ENCODE assay signal across 12 cellular contexts in genomic region chr2:101768480-101769077, GRCh38.
DNase-seq lines count a peak whose midpoint lies in the region; ATAC-seq, FAIRE-seq and TF ChIP-seq lines count a peak whose summit lies in the region.
"Had no signal": no experiment of that assay in that cellular context is flagged by ENCODE, and none has a peak within 500 bp of the region (broad histone marks: within the 10 kb centered on the region; RNA-seq: fewer than 3 reads in every experiment).

No MANE protein-coding gene starts in this region.

- TF ChIP-seq EP300 in A549 (IDR thresholded peaks at IDR 0.05), result no peak

- peaks cover 89% of the 10 kb centered on the region for H3F3A ChIP-seq in GM23248 (ENCODE audit: insufficient read depth)

- no peak for TF ChIP-seq CTCF in A549 (IDR thresholded peaks at IDR 0.05)

- no peak for FAIRE-seq in A549 (lab: Jason Lieb, UNC)

- peak overlapping the region; percentile 39 for H3K27ac Mint-ChIP-seq in activated naive CD8-positive, alpha-beta T cell treated with anti-CD3 and anti-CD28 coated beads for 36 hours
- H3K27ac Mint-ChIP-seq in naive B cell, result peak overlapping the region; percentile 49 to 85 (median 79)

- WGBS in A549 (ENCODE audit: missing lambda C conversion rate), result 48% methylated on average over 3 of the region's 3 CpGs
- WGBS in GM23248 (ENCODE audit: low coverage in 1 of 2, low lambda C conversion rate in 2 of 2, missing lambda C conversion rate in 2 of 2), 2 experiments, result 33 to 47% methylated on average over 3 of the region's 3 CpGs
- WGBS in right cardiac atrium, result 24% methylated on average over 3 of the region's 3 CpGs

- peaks cover 34% of the 10 kb centered on the region for H4K20me1 ChIP-seq in GM23248 (ENCODE audit: insufficient read depth)

- H3K4me2 ChIP-seq in A549 (peak overlapping the region; percentile 4; the same call in 1 of the 3 replicates), GM23248 (ENCODE audit: unreplicated experiment) (no peak overlapping the region)

- TF ChIP-seq POLR2A in A549 (IDR thresholded peaks at IDR 0.05; ENCODE audit: low read length), result no peak

- no peak overlapping the region for H3K9ac ChIP-seq in GM23248

- no peak overlapping the region for H3K4me3 Mint-ChIP-seq in activated naive CD8-positive, alpha-beta T cell treated with anti-CD3 and anti-CD28 coated beads for 36 hours
- H3K4me3 Mint-ChIP-seq in naive B cell, result peak overlapping the region in 7 of 8 donors; percentile 5 to 76 (median 52)

- no peak for ATAC-seq in A549
- peak; percentile 39 to 41 for ATAC-seq in naive B cell (ENCODE audit: low read depth in 2 of 2)
- ATAC-seq in HG03520 (IDR thresholded peaks at IDR 0.05; ENCODE audit: unreplicated experiment), result no peak
- no peak for ATAC-seq in HG03175 (IDR thresholded peaks at IDR 0.05; ENCODE audit: unreplicated experiment)
- ATAC-seq in right cardiac atrium, result no peak

- POLR2A ChIA-PET in A549 (lab: Yijun Ruan, JAX), result no interaction called here

- TF ChIP-seq RAD21 in A549 (conservative IDR thresholded peaks at IDR 0.05 in 1 of 2, IDR thresholded peaks at IDR 0.05 in 1 of 2), result no peak

- no peaks in the 10 kb centered on the region for H3K9me3 Mint-ChIP-seq in activated naive CD8-positive, alpha-beta T cell treated with anti-CD3 and anti-CD28 coated beads for 36 hours
- H3K9me3 Mint-ChIP-seq in naive B cell, result no peaks in the 10 kb centered on the region
- H3K9me3 Mint-ChIP-seq: CD14-positive monocyte had no signal

- CTCF ChIA-PET in A549 (lab: Yijun Ruan, JAX), result interaction anchor here (1.0 to 4.1 kb wide), 3 partner anchors 48 to 63 kb away, joined by 4 to 26 read pairs (median 8); no protein-coding TSS in a partner anchor

- H3K36me3 Mint-ChIP-seq in activated naive CD8-positive, alpha-beta T cell treated with anti-CD3 and anti-CD28 coated beads for 36 hours, result peaks cover 6% of the 10 kb centered on the region
- no peaks in the 10 kb centered on the region for H3K36me3 Mint-ChIP-seq in naive B cell

- in situ Hi-C loops in GM23248 (cut with MboI), result no loop called here

- H3K27ac ChIP-seq in A549 (peak overlapping the region in 1 of 2 experiments; percentile 44; a peak in 2 of 6 replicates), GM23248 (peak overlapping the region; percentile 71), right cardiac atrium (ENCODE audit: low read length) (no peak overlapping the region)

- no peaks in the 10 kb centered on the region for H3K9me3 ChIP-seq in A549
- no peaks in the 10 kb centered on the region for H3K9me3 ChIP-seq in GM23248 (ENCODE audit: low read depth)
- no peaks in the 10 kb centered on the region for H3K9me3 ChIP-seq in right cardiac atrium (ENCODE audit: control insufficient read depth, low read length)
- H3K9me3 ChIP-seq: stomach had no signal

- intact Hi-C loops in right cardiac atrium (cut with DNase I), result loop anchor here in 1 of 4 donors (10.0 kb wide), 1 partner anchor 56 kb away; no protein-coding TSS in a partner anchor

- H3K4me3 ChIP-seq in A549 (no peak overlapping the region), GM23248 (no peak overlapping the region), right cardiac atrium (ENCODE audit: low read length) (no peak overlapping the region)
- H3K4me3 ChIP-seq: stomach had no signal

- no peaks in the 10 kb centered on the region for H3K36me3 ChIP-seq in GM23248 (ENCODE audit: low read depth)
- H3K36me3 ChIP-seq: stomach had no signal

- no peak overlapping the region for H2AFZ ChIP-seq in GM23248

- H3K27me3 ChIP-seq in GM23248 (replicated peaks; ENCODE audit: insufficient read depth) (no peaks in the 10 kb centered on the region), right cardiac atrium (ENCODE audit: control insufficient read depth, insufficient read depth) (no peaks in the 10 kb centered on the region)
- H3K27me3 ChIP-seq: stomach had no signal

- DNase-seq in A549 (ENCODE audit: low read depth in 1 of 2, low spot score in 1 of 2) (no peak), GM23248 (no peak), naive B cell (no peak), NCI-H1092 treated with DMSO at 0.1 percent for 48 hours (lab: John Stamatoyannopoulos, UW) (no peak), right cardiac atrium (no peak)
- DNase-seq in activated naive CD8-positive, alpha-beta T cell treated with anti-CD3 and anti-CD28 coated beads for 36 hours, result no peak
- DNase-seq: activated CD4-positive, alpha-beta T cell treated with anti-CD3 and anti-CD28 coated beads, Interleukin-2, amount 50 U/mL, for 48 hours; H7; stomach had no signal

- H3K79me2 ChIP-seq in GM23248 (ENCODE audit: insufficient read depth), result peaks cover 100% of the 10 kb centered on the region

- H3K27me3 Mint-ChIP-seq in activated naive CD8-positive, alpha-beta T cell treated with anti-CD3 and anti-CD28 coated beads for 36 hours, result no peaks in the 10 kb centered on the region
- no peaks in the 10 kb centered on the region for H3K27me3 Mint-ChIP-seq in naive B cell

- H3K4me1 Mint-ChIP-seq in activated naive CD8-positive, alpha-beta T cell treated with anti-CD3 and anti-CD28 coated beads for 36 hours, result peaks cover 76% of the 10 kb centered on the region
- peaks cover 78 to 100% (median 92%) of the 10 kb centered on the region in 3 donors for H3K4me1 Mint-ChIP-seq in naive B cell

- no peaks in the 10 kb centered on the region for H3K9me2 ChIP-seq in GM23248 (ENCODE audit: insufficient read depth)

- peaks cover 72% of the 10 kb centered on the region for H3K4me1 ChIP-seq in A549
- H3K4me1 ChIP-seq in GM23248 (ENCODE audit: insufficient read depth), result peaks cover 89% of the 10 kb centered on the region
- H3K4me1 ChIP-seq in right cardiac atrium (ENCODE audit: control insufficient read depth, insufficient read depth, low read length), result peaks cover 34% of the 10 kb centered on the region

TF ChIP-seq in A549, 52 proteins besides CTCF, POLR2A, EP300 and RAD21:
- no peak for TF ChIP-seq RFX5 (IDR thresholded peaks at IDR 0.05)
- TF ChIP-seq CHD2 (IDR thresholded peaks at IDR 0.05; ENCODE audit: low read length, partially characterized antibody), result no peak
- no peak for TF ChIP-seq EHF (CRISPR knock-in tag; IDR thresholded peaks at IDR 0.05)
- TF ChIP-seq GATA3 (IDR thresholded peaks at IDR 0.05; ENCODE audit: borderline replicate concordance), result no peak
- no peak for TF ChIP-seq ZC3H11A (IDR thresholded peaks at IDR 0.05)
- no peak for TF ChIP-seq FOSB (CRISPR knock-in tag; IDR thresholded peaks at IDR 0.05)
- no peak for TF ChIP-seq KDM1A (IDR thresholded peaks at IDR 0.05; ENCODE audit: low read depth)
- TF ChIP-seq E2F6 (IDR thresholded peaks at IDR 0.05; ENCODE audit: borderline replicate concordance, low read depth), result no peak
- TF ChIP-seq BCL3 (IDR thresholded peaks at IDR 0.05), result no peak
- no peak for TF ChIP-seq CBX8 (IDR thresholded peaks at IDR 0.05)
- no peak for TF ChIP-seq JUN (IDR thresholded peaks at IDR 0.05)
- TF ChIP-seq MAZ (IDR thresholded peaks at IDR 0.05; ENCODE audit: borderline replicate concordance, low read depth, low read length), result no peak
- TF ChIP-seq CBX2 (IDR thresholded peaks at IDR 0.05; ENCODE audit: borderline replicate concordance, low read depth), result no peak
- no peak for TF ChIP-seq EHMT2 (IDR thresholded peaks at IDR 0.05; ENCODE audit: low read depth)
- no peak for TF ChIP-seq NPAS2 (CRISPR knock-in tag; IDR thresholded peaks at IDR 0.05; ENCODE audit: borderline replicate concordance)
- no peak for TF ChIP-seq HEYL (CRISPR knock-in tag; IDR thresholded peaks at IDR 0.05)
- TF ChIP-seq, protein P1, sequence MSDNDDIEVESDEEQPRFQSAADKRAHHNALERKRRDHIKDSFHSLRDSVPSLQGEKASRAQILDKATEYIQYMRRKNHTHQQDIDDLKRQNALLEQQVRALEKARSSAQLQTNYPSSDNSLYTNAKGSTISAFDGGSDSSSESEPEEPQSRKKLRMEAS (IDR thresholded peaks at IDR 0.05), result no peak

Comparison
In these comparisons a context has a peak if more than half of its experiments do, and no peak if none do; other contexts are left out.
1. ATAC-seq: peak in naive B cell (2 of 2); none in A549 (0 of 2), HG03520 (single experiment), HG03175 (single experiment) and right cardiac atrium (0 of 2).